1 cellular context compared by ENCODE assay signal in genomic region chr9:97873877-97874276, GRCh38.
TF ChIP-seq lines count a peak whose summit lies in the region.

No MANE protein-coding gene starts in this region.

TF ChIP-seq in K562, 482 proteins besides CTCF, POLR2A, EP300 and RAD21 (continued from another document):
- TF ChIP-seq THRA (IDR thresholded peaks at IDR 0.05) (no peak), KLF10 (CRISPR knock-in tag; IDR thresholded peaks at IDR 0.05) (no peak), SRSF7 (optimal IDR thresholded peaks at IDR 0.05; ENCODE audit: low read depth, low read length) (no peak), U2AF1 (optimal IDR thresholded peaks at IDR 0.05; ENCODE audit: low read depth, low read length) (no peak), ZNF551 (CRISPR knock-in tag; IDR thresholded peaks at IDR 0.05) (no peak), BCL6 (CRISPR knock-in tag; IDR thresholded peaks at IDR 0.05) (no peak), ETV5 (CRISPR knock-in tag; IDR thresholded peaks at IDR 0.05; ENCODE audit: low read depth) (no peak), RERE (CRISPR knock-in tag; IDR thresholded peaks at IDR 0.05; ENCODE audit: borderline replicate concordance) (no peak), JUND (IDR thresholded peaks at IDR 0.05; ENCODE audit: borderline replicate concordance, low read depth, low read length) (peak; percentile 64), JUND (tag; IDR thresholded peaks at IDR 0.05; ENCODE audit: borderline replicate concordance, low read depth, low read length) (peak; percentile 39; the same call in 1 of the 3 replicates), FOSL1 (tag; conservative IDR thresholded peaks at IDR 0.05) (peak; percentile 51; the same call in 1 of the 2 replicates), HDAC2 (IDR thresholded peaks at IDR 0.05) (no peak), ZNF583 (CRISPR knock-in tag; IDR thresholded peaks at IDR 0.05) (no peak)
